Comparison of ENCODE assay signal across 13 cellular contexts in the genomic region with DNA sequence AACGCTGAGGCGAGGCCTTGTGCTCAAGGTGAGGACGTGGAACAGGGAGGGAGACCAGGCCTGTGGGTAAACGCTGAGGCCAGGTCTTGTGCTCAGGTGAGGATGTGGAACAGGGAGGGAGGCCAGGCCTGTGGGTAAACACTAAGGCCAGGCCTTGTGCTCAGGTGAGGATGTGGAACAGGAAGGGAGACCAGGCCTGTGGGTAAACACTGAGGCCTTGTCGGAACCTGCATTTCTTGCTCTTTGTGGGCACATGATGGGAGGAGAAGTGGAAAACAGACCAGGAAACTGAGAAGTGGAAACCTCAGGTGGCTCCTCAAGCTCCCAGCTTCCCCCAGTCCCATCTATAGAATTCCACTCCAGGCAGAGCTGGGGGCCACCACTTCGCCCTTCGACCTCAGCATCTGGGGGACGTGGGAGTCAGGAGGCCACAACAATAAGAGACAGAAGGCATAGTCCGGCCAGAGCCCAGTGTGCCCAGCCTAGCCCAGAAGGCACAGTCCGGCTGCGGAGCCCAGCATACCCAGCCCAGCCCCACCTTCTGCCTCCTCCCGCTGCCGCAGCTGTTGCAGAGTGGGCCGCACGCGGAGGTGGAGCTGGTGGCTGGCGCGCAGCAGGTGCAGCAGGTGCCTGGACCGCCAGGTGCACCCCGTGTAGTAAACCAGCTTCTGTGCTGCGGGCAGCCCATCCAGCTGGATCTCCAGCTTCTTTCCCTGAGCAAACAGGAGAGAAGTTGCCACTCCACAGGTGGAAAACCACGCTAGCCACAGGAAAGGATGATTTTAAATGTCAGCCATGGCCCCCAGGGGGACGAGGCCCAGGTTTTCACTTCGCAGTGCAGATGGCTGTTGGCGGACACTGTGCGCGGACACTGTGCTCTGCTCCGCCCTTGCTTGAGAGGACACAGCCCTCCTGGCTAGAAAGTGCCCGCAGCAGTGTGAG. TPM values are rescaled to one million over a fixed set of nuclear protein-coding genes. Genes with fewer than 3 reads are reported as not detected.
DNase-seq lines count a peak whose midpoint lies in the region; ATAC-seq and TF ChIP-seq lines count a peak whose summit lies in the region.
"Had no signal": no experiment of that assay in that cellular context is flagged by ENCODE, and none has a peak within 500 bp of the region (broad histone marks: within the 10 kb centered on the region; RNA-seq: fewer than 3 reads in every experiment).

No MANE protein-coding gene starts in this region.

- ATAC-seq in left colon: peak; percentile 45
- ATAC-seq in activated CD4-positive, CD25-positive, alpha-beta regulatory T cell treated with anti-CD3 and anti-CD28 coated beads, Interleukin-2, amount 50 U/mL, for 24 hours: no peak
- no peak for ATAC-seq in HG03108 (IDR thresholded peaks at IDR 0.05; ENCODE audit: unreplicated experiment)
- ATAC-seq: activated naive CD4-positive, alpha-beta T cell treated with anti-CD3 and anti-CD28 coated beads, Interleukin-2, amount 50 U/mL, for 72 hours; naive thymus-derived CD8-positive, alpha-beta T cell had no signal

- DNase-seq in NCI-H1105 treated with DMSO at 0.1 percent for 48 hours (lab: John Stamatoyannopoulos, UW) (peak; percentile 94), NCI-H345 treated with DMSO at 0.1 percent for 48 hours (lab: John Stamatoyannopoulos, UW; ENCODE audit: unreplicated experiment) (peak; percentile 88), left colon (peak; percentile 61 to 63)
- no peak for DNase-seq in stimulated activated CD4-positive, alpha-beta T cell treated with anti-CD3 and anti-CD28 coated beads, Interleukin-15, amount 100 ng/mL, for 24 hours
- DNase-seq in stimulated activated CD4-positive, alpha-beta T cell treated with anti-CD3 and anti-CD28 coated beads, Interleukin-4, amount 100 ng/mL, for 24 hours: no peak
- DNase-seq: naive thymus-derived CD8-positive, alpha-beta T cell; PC-9; stimulated activated CD4-positive, alpha-beta T cell treated with anti-CD3 and anti-CD28 coated beads, Interleukin-2, amount 100 ng/mL, for 48 hours; SW 1271 had no signal

- peak overlapping the region; percentile 56 for H3K27ac ChIP-seq in C4-2B
- H3K27ac ChIP-seq: PC-9 had no signal

- intact Hi-C loops in left colon (cut with DNase I, micrococcal nuclease): no loop called here

- no peak for TF ChIP-seq CTCF in C4-2B (conservative IDR thresholded peaks at IDR 0.05)

RNA-seq across cellular contexts. Expression of a gene that starts 17.5 kb away (rescaled TPM):
- 10 to 100 TPM; 22.8 to 35.5 TPM for total RNA-seq in left colon
- total RNA-seq: activated naive CD4-positive, alpha-beta T cell treated with anti-CD3 and anti-CD28 coated beads, Interleukin-2, amount 50 U/mL, for 72 hours; naive thymus-derived CD8-positive, alpha-beta T cell; PC-9 had no signal

Comparison
In these comparisons a context has a peak if more than half of its experiments do, and no peak if none do; other contexts are left out.
1. DNase-seq: peak in NCI-H1105 treated with DMSO at 0.1 percent for 48 hours (single experiment), NCI-H345 treated with DMSO at 0.1 percent for 48 hours (single experiment) and left colon (2 of 2); none in stimulated activated CD4-positive, alpha-beta T cell treated with anti-CD3 and anti-CD28 coated beads, Interleukin-15, amount 100 ng/mL, for 24 hours (single experiment) and stimulated activated CD4-positive, alpha-beta T cell treated with anti-CD3 and anti-CD28 coated beads, Interleukin-4, amount 100 ng/mL, for 24 hours (single experiment).